ENCODE assay signal across 22 cellular contexts in the genomic region with DNA sequence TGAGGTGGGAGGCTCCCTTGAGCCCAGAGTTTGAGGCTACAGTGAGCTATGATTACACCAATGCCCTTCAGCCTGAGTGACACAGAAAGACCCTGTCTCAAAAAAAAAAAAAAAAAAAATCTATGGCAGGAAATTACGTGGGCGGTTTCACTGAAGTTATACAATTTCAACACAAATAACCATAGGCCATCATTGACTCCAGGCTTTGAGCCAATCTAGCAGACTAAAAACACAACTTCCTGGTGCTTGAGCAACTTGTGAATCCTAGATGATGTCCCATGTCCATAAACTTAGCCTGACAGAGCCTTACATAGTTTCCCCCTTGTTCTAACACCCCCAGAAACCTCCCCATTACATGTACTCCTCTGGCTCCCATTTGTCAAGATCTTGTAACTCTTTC.
"Had no signal": no experiment of that assay in that cellular context is flagged by ENCODE, and none has a peak within 500 bp of the region (broad histone marks: within the 10 kb centered on the region; RNA-seq: fewer than 3 reads in every experiment).

No MANE protein-coding gene starts in this region.

- H3K9me3 ChIP-seq: SJSA1 had no signal

- H3K36me3 ChIP-seq: SJSA1 had no signal

- ATAC-seq: K562 had no signal

- H3K27ac ChIP-seq: KMS-11, SJSA1, SK-N-MC had no signal

- H3K4me3 ChIP-seq: K562, SJSA1, SK-N-MC had no signal

- DNase-seq: Kasumi-1, MV-4-11, NCI-H1048, NCI-H1105, NCI-H1417, NCI-H1436 treated with DMSO at 0.1 percent for 48 hours, NCI-H1694, NCI-H187 treated with DMSO at 0.1 percent for 48 hours, NCI-H2029 treated with DMSO at 0.1 percent for 48 hours, NCI-H2171 treated with DMSO at 0.1 percent for 48 hours, NCI-H345, NCI-H510A, NCI-H524 treated with DMSO at 0.1 percent for 48 hours, NCI-H69, NCI-H774, Right ventricle myocardium superior, RPMI8226, SIG-M5 had no signal

- H3K4me1 ChIP-seq: SJSA1 had no signal

- H3K27me3 ChIP-seq: SJSA1 had no signal
